Comparison of ENCODE assay signal across 9 cellular contexts in genomic region chr10:112955736-112956421, GRCh38. TPM values are rescaled to one million over a fixed set of nuclear protein-coding genes. Genes with fewer than 3 reads are reported as not detected.
DNase-seq lines count a peak whose midpoint lies in the region; ATAC-seq and TF ChIP-seq lines count a peak whose summit lies in the region.
"Had no signal": no experiment of that assay in that cellular context is flagged by ENCODE, and none has a peak within 500 bp of the region (broad histone marks: within the 10 kb centered on the region; RNA-seq: fewer than 3 reads in every experiment).

No MANE protein-coding gene starts in this region.

- peaks cover 9% of the 10 kb centered on the region for H3K9me1 ChIP-seq in IMR-90 (ENCODE audit: insufficient read depth, low read length)

- peak overlapping the region; percentile 72 for H3K4ac ChIP-seq in IMR-90 (ENCODE audit: low read depth, low read length)

- 0 out of 2 replicates have a peak, but pooled peaks have one; percentile 2 for ATAC-seq in IMR-90 (ENCODE audit: low read depth)

- TF ChIP-seq POLR2A in IMR-90 (IDR thresholded peaks at IDR 0.05; ENCODE audit: low read depth, low read length): no peak

- H3K18ac ChIP-seq in IMR-90 (ENCODE audit: low read depth, low read length): peak overlapping the region; percentile 85; the same call in 1 of the 2 replicates

- H2AFZ ChIP-seq in IMR-90 (replicated peaks; ENCODE audit: low read length, poor library complexity): no peak overlapping the region

- H3K4me1 ChIP-seq in IMR-90 (ENCODE audit: control insufficient read depth, insufficient read depth, low read length) (peaks cover 25% of the 10 kb centered on the region), endodermal cell (ENCODE audit: control insufficient read depth, insufficient read depth, low read length) (peaks cover 29% of the 10 kb centered on the region), mucosa of stomach (ENCODE audit: control insufficient read depth, insufficient read depth, low read length) (peaks cover 62% of the 10 kb centered on the region)

- H4K20me1 ChIP-seq in IMR-90 (ENCODE audit: insufficient read depth, low read length): peaks cover 18% of the 10 kb centered on the region; the same call in 1 of the 2 replicates

- H3K27me3 Mint-ChIP-seq in endodermal cell (ENCODE audit: insufficient read depth): no peaks in the 10 kb centered on the region

- H3K4me1 Mint-ChIP-seq in endodermal cell: peaks cover 63% of the 10 kb centered on the region

- in situ Hi-C loops in ACHN (cut with HindIII; ENCODE audit: low pct_ligation_motif_present, low pct_unique_long_range_greater_than_20kb, low sequenced_read_pairs) (no loop called here), IMR-90 (cut with MboI; ENCODE audit: low sequenced_read_pairs) (no loop called here)

- BruUV-seq in IMR-90 (replicated peaks; lab: Mats Ljungman, UMichigan): no TSS peak

- no peak for TF ChIP-seq RAD21 in IMR-90 (IDR thresholded peaks at IDR 0.05; ENCODE audit: low read length)

- H3K9ac ChIP-seq in IMR-90 (ENCODE audit: low read depth, low read length) (peak overlapping the region; percentile 46), endodermal cell (ENCODE audit: extremely low read depth, low read length, poor library complexity, severe bottlenecking) (peak overlapping the region; percentile 96), mucosa of stomach (ENCODE audit: low read length) (peak overlapping the region; percentile 99)

- H3K23ac ChIP-seq in IMR-90 (ENCODE audit: low read depth, low read length): peak overlapping the region; percentile 86

- H3K9me3 ChIP-seq in IMR-90 (ENCODE audit: control insufficient read depth, insufficient read depth, low read length) (no peaks in the 10 kb centered on the region), endodermal cell (ENCODE audit: control insufficient read depth, low read length) (no peaks in the 10 kb centered on the region), mucosa of stomach (ENCODE audit: control insufficient read depth, low read length) (no peaks in the 10 kb centered on the region), WERI-Rb-1 (ENCODE audit: severe bottlenecking) (no peaks in the 10 kb centered on the region)

- no peak overlapping the region for H2AK5ac ChIP-seq in IMR-90 (ENCODE audit: low read depth, low read length)

- H3K27ac ChIP-seq in IMR-90 (ENCODE audit: insufficient read depth, low read length): peak overlapping the region; percentile 68
- peak overlapping the region; percentile 62 for H3K27ac ChIP-seq in endodermal cell (ENCODE audit: low read depth, low read length)
- H3K27ac ChIP-seq in WERI-Rb-1: no peak overlapping the region

- peak overlapping the region; percentile 26 for H4K91ac ChIP-seq in IMR-90 (ENCODE audit: insufficient read depth, low read depth, low read length)

- peak overlapping the region in 1 of 2 experiments; percentile 67; a peak in 1 of 4 replicates for H4K8ac ChIP-seq in IMR-90 (ENCODE audit: low read depth in 2 of 2, low read length in 2 of 2)

- peak overlapping the region; percentile 99 for H3K4me3 Mint-ChIP-seq in endodermal cell

- H3K4me3 ChIP-seq in IMR-90 (ENCODE audit: insufficient read depth, low read depth, low read length) (peak overlapping the region; percentile 33), endodermal cell (ENCODE audit: low read length) (peak overlapping the region; percentile 92), mucosa of stomach (ENCODE audit: low read length) (peak overlapping the region; percentile 14), WERI-Rb-1 (ENCODE audit: low read depth, low read length) (no peak overlapping the region)

- DNase-seq in ACHN (peak; percentile 67), IMR-90 (peak; percentile 88), endodermal cell (no peak), NCI-H1694 (lab: John Stamatoyannopoulos, UW) (no peak), NK-92 (lab: John Stamatoyannopoulos, UW; ENCODE audit: unreplicated experiment) (no peak), NCI-H2107 (lab: John Stamatoyannopoulos, UW) (no peak), WERI-Rb-1 (no peak)
- DNase-seq: effector memory CD4-positive, alpha-beta T cell had no signal

- no peak overlapping the region for H4K5ac ChIP-seq in IMR-90 (ENCODE audit: low read depth, low read length)

- no peak overlapping the region for H2AK9ac ChIP-seq in IMR-90 (replicated peaks; ENCODE audit: low read depth, low read length, poor library complexity)

- dilution Hi-C loops in IMR-90 (cut with HindIII; ENCODE audit: low sequenced_read_pairs, unreplicated experiment): no loop called here

- CTCF ChIA-PET in IMR-90 (lab: Yijun Ruan, JAX): interaction anchor here (0.8 kb wide), 1 partner anchor 144 kb away, joined by 3 read pairs; no protein-coding TSS in a partner anchor

- peak overlapping the region; percentile 84 for H3K4me2 ChIP-seq in IMR-90 (ENCODE audit: low read depth, low read length)

- peak overlapping the region; percentile 15 for H3K14ac ChIP-seq in IMR-90 (replicated peaks; ENCODE audit: low read depth, low read length)

- H3K9me3 Mint-ChIP-seq in endodermal cell: no peaks in the 10 kb centered on the region

- H2BK15ac ChIP-seq in IMR-90 (ENCODE audit: low read depth, low read length): peak overlapping the region; percentile 16; the same call in 1 of the 3 replicates

- peak overlapping the region; percentile 89 for H3K27ac Mint-ChIP-seq in endodermal cell

- H2BK20ac ChIP-seq in IMR-90 (ENCODE audit: low read depth, low read length): 0 out of 2 replicates have a peak overlapping the region, but pooled peaks have one; percentile 15

- H3K36me3 ChIP-seq in IMR-90 (ENCODE audit: control insufficient read depth, insufficient read depth, low read length): no peaks in the 10 kb centered on the region
- H3K36me3 ChIP-seq in endodermal cell (ENCODE audit: control insufficient read depth, insufficient read depth, low read length): peaks cover 41% of the 10 kb centered on the region
- H3K36me3 ChIP-seq in mucosa of stomach (ENCODE audit: control insufficient read depth, insufficient read depth, low read length): no peaks in the 10 kb centered on the region
- no peaks in the 10 kb centered on the region for H3K36me3 ChIP-seq in WERI-Rb-1

- 0% methylated on average over 4 of the region's 11 CpGs; no CpG with 5 or more reads in 1 of the 2 experiments for WGBS in IMR-90 (ENCODE audit: extremely low coverage in 2 of 2, insufficient read length in 1 of 2), 2 experiments
- WGBS in endodermal cell (ENCODE audit: insufficient coverage in 1 of 2, insufficient read length in 1 of 2), 2 experiments: 9 to 14% methylated on average over 9 to 11 of the region's 11 CpGs

- H3K56ac ChIP-seq in IMR-90 (ENCODE audit: extremely low read depth, insufficient read depth, low read length): peak overlapping the region; percentile 63

- intact Hi-C loops in IMR-90 (cut with micrococcal nuclease): loop anchor here (1.0 to 10.0 kb wide), 3 partner anchors 349 to 427 kb away; no protein-coding TSS in a partner anchor

- H3K27me3 ChIP-seq in IMR-90 (ENCODE audit: control insufficient read depth, insufficient read depth, low read length) (no peaks in the 10 kb centered on the region), endodermal cell (ENCODE audit: control insufficient read depth, insufficient read depth, low read length, poor library complexity, severe bottlenecking) (no peaks in the 10 kb centered on the region), mucosa of stomach (ENCODE audit: control insufficient read depth, insufficient read depth, low read length) (no peaks in the 10 kb centered on the region), WERI-Rb-1 (ENCODE audit: insufficient read depth, low read depth, severe bottlenecking) (no peaks in the 10 kb centered on the region)

- H3K79me1 ChIP-seq in IMR-90 (ENCODE audit: low read depth in 1 of 2, low read length in 2 of 2): peaks cover 21 to 51% of the 10 kb centered on the region in 2 experiments

- H3K36me3 Mint-ChIP-seq in endodermal cell (ENCODE audit: low read depth): peaks cover 33% of the 10 kb centered on the region

- POLR2A ChIA-PET in IMR-90 (lab: Charles Lee; ENCODE audit: unreplicated experiment): interaction anchor here (0.6 kb wide), 1 partner anchor 31 kb away, joined by 6 read pairs; no protein-coding TSS in a partner anchor

- peak overlapping the region; percentile 31 for H2BK120ac ChIP-seq in IMR-90 (ENCODE audit: low read depth, low read length)

- H2BK5ac ChIP-seq in IMR-90 (ENCODE audit: low read depth, low read length, poor library complexity, severe bottlenecking): peak overlapping the region; percentile 74

- TF ChIP-seq CTCF in IMR-90 (conservative IDR thresholded peaks at IDR 0.05; ENCODE audit: low read depth, low read length): no peak
- no peak for TF ChIP-seq CTCF in endodermal cell (conservative IDR thresholded peaks at IDR 0.05)
- TF ChIP-seq CTCF in WERI-Rb-1 (IDR thresholded peaks at IDR 0.05; ENCODE audit: low read depth, low read length): no peak

TF ChIP-seq in IMR-90, 13 proteins besides CTCF, POLR2A, EP300 and RAD21:
- TF ChIP-seq RCOR1 (IDR thresholded peaks at IDR 0.05; ENCODE audit: insufficient replicate concordance, low read length) (peak; percentile 45), CEBPB (IDR thresholded peaks at IDR 0.05; ENCODE audit: low read depth, low read length) (peak; percentile 88), FOS (IDR thresholded peaks at IDR 0.05; ENCODE audit: low read depth, low read length) (0 out of 2 replicates have a peak, but pooled peaks have one; percentile 23), BHLHE40 (IDR thresholded peaks at IDR 0.05; ENCODE audit: low read depth, low read length) (peak; percentile 88), CHD1 (IDR thresholded peaks at IDR 0.05; ENCODE audit: low read depth, low read length) (no peak)

RNA-seq across cellular contexts. Expression of gene TCF7L2, which starts 5.8 kb away (rescaled TPM):
- 1.3 and 1.7 TPM in 2 replicates for total RNA-seq in IMR-90 (2012; rRNA removed)
- polyA plus RNA-seq in IMR-90 (2012; rRNA removed): 12.2 and 16.6 TPM in 2 replicates
- polyA plus RNA-seq in IMR-90 (2012; cell fraction: cytosol; rRNA removed): 9.2 and 13.9 TPM in 2 replicates
- polyA plus RNA-seq in IMR-90 (2012; cell fraction: nucleus; rRNA removed; ENCODE audit: low replicate concordance): 39.1 and 40.0 TPM in 2 replicates
- 100 to 1,000 TPM in 1 of 2 donors, 10 to 100 TPM in 1; 73.2 to 105 TPM for total RNA-seq in endodermal cell
- polyA plus RNA-seq in endodermal cell (2013, experiment 1 of 2): 29.9 TPM
- polyA plus RNA-seq in endodermal cell (2013, experiment 2 of 2): 29.0 TPM

Comparison
In these comparisons a context has a peak if more than half of its experiments do, and no peak if none do; other contexts are left out.
1. DNase-seq: peak in ACHN (single experiment) and IMR-90 (single experiment); none in endodermal cell (single experiment), NCI-H1694 (single experiment), NK-92 (single experiment), NCI-H2107 (single experiment) and WERI-Rb-1 (single experiment).
2. H3K9ac ChIP-seq: peak in every context shown above with its lines; median percentile 99 in mucosa of stomach; 96 in endodermal cell; 46 in IMR-90.
3. RNA of gene TCF7L2, which starts 5.8 kb away (total RNA-seq): 73.2 to 105 TPM in endodermal cell; 1.3 to 1.7 TPM in IMR-90; every median in the first group is over 10 times any median in the second.